Comparison of ENCODE assay signal across 8 cellular contexts in the genomic region with DNA sequence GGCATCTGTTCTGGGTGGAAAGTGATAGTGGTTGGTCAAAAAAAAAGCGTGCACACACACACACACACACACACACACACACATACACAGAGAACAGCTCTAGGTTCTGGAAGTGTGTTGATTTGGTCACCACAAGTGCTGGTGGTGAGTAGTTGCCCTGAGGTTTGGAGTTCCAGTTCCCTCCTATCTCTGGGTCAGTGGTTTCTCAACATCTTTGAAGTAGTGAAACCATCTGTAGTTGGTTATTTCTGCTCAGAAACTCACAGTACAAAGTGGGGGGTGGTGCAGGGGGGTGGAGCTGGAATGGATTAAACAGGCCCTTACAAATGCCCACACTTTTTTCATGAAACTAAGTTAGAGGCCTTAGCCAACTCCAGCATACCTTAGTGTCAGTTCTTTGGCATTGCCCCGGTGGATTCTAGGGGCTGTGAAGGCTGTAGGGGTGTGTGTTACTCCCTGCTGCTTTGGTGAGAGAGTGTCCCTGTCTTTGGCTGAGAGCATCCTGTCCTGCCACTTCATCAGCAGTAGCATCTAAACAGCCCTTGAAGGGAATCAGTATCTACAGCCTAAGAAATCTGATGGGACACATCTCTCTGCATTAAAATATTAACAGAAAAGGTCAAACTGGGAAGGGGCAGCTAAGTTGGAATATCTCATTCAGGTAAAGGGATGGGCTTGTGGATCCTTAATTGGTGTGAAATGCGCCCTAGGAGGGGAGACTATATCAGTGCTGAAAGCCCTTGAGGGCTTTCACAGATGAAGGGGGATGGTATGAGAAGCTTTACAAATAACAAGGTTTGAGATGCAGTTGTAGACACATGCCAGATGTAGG. TPM values are rescaled to one million over a fixed set of nuclear protein-coding genes. Genes with fewer than 3 reads are reported as not detected.
DNase-seq lines count a peak whose midpoint lies in the region; ATAC-seq and TF ChIP-seq lines count a peak whose summit lies in the region.

No MANE protein-coding gene starts in this region.

- no peaks in the 10 kb centered on the region for H3K9me3 ChIP-seq in thoracic aorta

- ATAC-seq in GM18861 (IDR thresholded peaks at IDR 0.05; ENCODE audit: unreplicated experiment) (peak; percentile 29), HG02973 (IDR thresholded peaks at IDR 0.05; ENCODE audit: unreplicated experiment) (peak; percentile 41), thoracic aorta (ENCODE audit: insufficient number of reproducible peaks, low FRiP score, low read depth) (peak; percentile 20)

- no peaks in the 10 kb centered on the region for H3K36me3 ChIP-seq in thoracic aorta

- H3K4me1 ChIP-seq in thoracic aorta (ENCODE audit: control insufficient read depth in 1 of 2, low read depth in 2 of 2): peaks cover 33 to 94% of the 10 kb centered on the region in 2 donors

- no peak overlapping the region for H3K27ac ChIP-seq in thoracic aorta

- DNase-seq in AG08395 (ENCODE audit: low spot score) (peak; percentile 82), SKM-1 (lab: John Stamatoyannopoulos, UW; ENCODE audit: unreplicated experiment) (peak; percentile 77), fibroblast of the conjunctiva (ENCODE audit: low read depth) (peak; percentile 89), thoracic aorta (ENCODE audit: low spot score) (no peak), NCI-H524 treated with DMSO at 0.1 percent for 48 hours (lab: John Stamatoyannopoulos, UW) (no peak)
- DNase-seq in stimulated activated CD4-positive, alpha-beta T cell treated with anti-CD3 and anti-CD28 coated beads, Interleukin-2, amount 100 ng/mL, for 48 hours: no peak

- H3K4me3 ChIP-seq in thoracic aorta: no peak overlapping the region

- H3K27me3 ChIP-seq in thoracic aorta (replicated peaks; ENCODE audit: insufficient read depth): no peaks in the 10 kb centered on the region

- TF ChIP-seq CTCF in thoracic aorta (IDR thresholded peaks at IDR 0.05): no peak

RNA-seq across cellular contexts. Expression of a gene that starts 20.6 kb away (rescaled TPM):
- total RNA-seq in thoracic aorta: 10 to 100 TPM; 47.9 to 78.5 TPM

Comparison
In these comparisons a context has a peak if more than half of its experiments do, and no peak if none do; other contexts are left out.
1. DNase-seq: peak in AG08395 (single experiment), SKM-1 (single experiment) and fibroblast of the conjunctiva (single experiment); none in thoracic aorta (single experiment), NCI-H524 treated with DMSO at 0.1 percent for 48 hours (single experiment) and stimulated activated CD4-positive, alpha-beta T cell treated with anti-CD3 and anti-CD28 coated beads, Interleukin-2, amount 100 ng/mL, for 48 hours (0 of 2).
2. Peak in every context shown above with its lines, with median percentiles within 50 percentile points of each other: ATAC-seq.